In genomic region chr11:73939096-73939495, GRCh38 we compare ENCODE assay signal across 1 cellular context.
TF ChIP-seq lines count a peak whose summit lies in the region.

No MANE protein-coding gene starts in this region.

TF ChIP-seq in K562, 482 proteins besides CTCF, POLR2A, EP300 and RAD21:
- TF ChIP-seq SLC30A9 (CRISPR knock-in tag; IDR thresholded peaks at IDR 0.05) (no peak), TCF3 (CRISPR knock-in tag; IDR thresholded peaks at IDR 0.05) (0 out of 2 replicates have a peak, but pooled peaks have one; percentile 9)
